11 cellular contexts compared by ENCODE assay signal in genomic region chr16:87201052-87201451, GRCh38.
A peak's percentile ranks its signal among the peaks of the same experiment; 100 is the strongest.
DNase-seq lines count a peak whose midpoint lies in the region; TF ChIP-seq lines count a peak whose summit lies in the region.
"Had no signal": no experiment of that assay in that cellular context is flagged by ENCODE, and none has a peak within 500 bp of the region (broad histone marks: within the 10 kb centered on the region; RNA-seq: fewer than 3 reads in every experiment).

No MANE protein-coding gene starts in this region.

- H3K4me3 ChIP-seq in AG09309 (ENCODE audit: control insufficient read depth, low read depth, low read length): no peak overlapping the region
- H3K4me3 ChIP-seq: mucosa of descending colon had no signal

- no peak for TF ChIP-seq CTCF in AG09309 (IDR thresholded peaks at IDR 0.05; ENCODE audit: control insufficient read depth, insufficient read depth, low read depth, low read length, missing control alignments)

- DNase-seq in AG09309 (ENCODE audit: low read depth) (peak; percentile 96), NCI-H2171 treated with DMSO at 0.1 percent for 48 hours (lab: John Stamatoyannopoulos, UW) (peak; percentile 67), dermis blood vessel endothelial cell (peak; percentile 92), middle frontal gyrus (ENCODE audit: extremely low spot score, low spot score) (peak; percentile 4), NCI-H446 (lab: John Stamatoyannopoulos, UW) (no peak), NCI-H1417 treated with DMSO at 0.1 percent for 48 hours (lab: John Stamatoyannopoulos, UW) (no peak), erythroblast (lab: John Stamatoyannopoulos, UW) (no peak)
- DNase-seq in central memory CD4-positive, alpha-beta T cell: no peak
- DNase-seq: activated CD8-positive, alpha-beta memory T cell treated with anti-CD3 and anti-CD28 coated beads, Interleukin-2, amount 10 ng/mL, durations not matched to agents 7 days and 5 days; DMS153 had no signal

- no peak for TF ChIP-seq POLR2A in erythroblast (IDR thresholded peaks at IDR 0.05; ENCODE audit: low read length)

Comparison
In these comparisons a context has a peak if more than half of its experiments do, and no peak if none do; other contexts are left out.
1. DNase-seq: peak in AG09309 (single experiment), NCI-H2171 treated with DMSO at 0.1 percent for 48 hours (single experiment), dermis blood vessel endothelial cell (single experiment) and middle frontal gyrus (single experiment); none in NCI-H446 (0 of 2), NCI-H1417 treated with DMSO at 0.1 percent for 48 hours (single experiment), erythroblast (0 of 2) and central memory CD4-positive, alpha-beta T cell (single experiment).